ENCODE assay signal across 1 cellular context in the genomic region with DNA sequence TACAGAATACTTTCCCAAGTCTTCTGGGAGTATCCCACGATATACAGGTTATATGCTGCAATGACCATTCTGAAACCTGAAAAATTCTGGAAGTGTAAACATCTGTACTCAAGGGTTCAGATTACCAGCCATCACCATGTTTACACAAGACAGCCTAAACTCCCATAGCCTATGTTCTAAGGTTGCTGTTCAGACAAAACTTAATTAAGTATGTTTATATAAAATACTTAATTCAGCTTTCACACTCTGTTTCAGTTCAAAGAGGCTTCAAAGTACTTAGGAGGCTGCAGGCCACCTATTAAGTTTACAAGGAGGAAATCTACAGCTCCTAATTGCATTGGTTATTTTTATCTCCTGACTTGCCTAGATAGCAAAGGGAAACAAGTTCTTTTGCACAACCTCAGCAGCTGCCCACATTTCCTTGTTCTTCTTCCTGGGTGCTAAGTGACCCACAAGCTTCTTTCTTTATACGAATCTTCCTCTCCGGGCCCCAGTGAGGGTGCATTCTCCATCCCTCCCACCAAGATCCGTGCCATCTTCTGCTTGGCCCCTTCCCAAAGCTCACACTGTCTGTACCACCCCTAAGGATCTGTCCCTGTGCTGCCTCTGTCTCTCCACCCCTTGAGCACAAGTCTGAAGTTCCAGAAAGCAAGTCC.
TF ChIP-seq lines count a peak whose summit lies in the region.

No MANE protein-coding gene starts in this region.

TF ChIP-seq in A549, 52 proteins besides CTCF, POLR2A, EP300 and RAD21:
- TF ChIP-seq GATA3 (IDR thresholded peaks at IDR 0.05; ENCODE audit: borderline replicate concordance) = no peak
- no peak for TF ChIP-seq PHF8 (IDR thresholded peaks at IDR 0.05; ENCODE audit: borderline replicate concordance, low read depth)
- TF ChIP-seq JUNB (IDR thresholded peaks at IDR 0.05) = no peak
- TF ChIP-seq FOSL2 (IDR thresholded peaks at IDR 0.05) = no peak
- TF ChIP-seq FOSL2 (CRISPR knock-in tag; IDR thresholded peaks at IDR 0.05) = no peak
- TF ChIP-seq HOXA7 (CRISPR knock-in tag; IDR thresholded peaks at IDR 0.05) = no peak
- no peak for TF ChIP-seq KDM1A (IDR thresholded peaks at IDR 0.05; ENCODE audit: low read depth)
- TF ChIP-seq, protein P1, sequence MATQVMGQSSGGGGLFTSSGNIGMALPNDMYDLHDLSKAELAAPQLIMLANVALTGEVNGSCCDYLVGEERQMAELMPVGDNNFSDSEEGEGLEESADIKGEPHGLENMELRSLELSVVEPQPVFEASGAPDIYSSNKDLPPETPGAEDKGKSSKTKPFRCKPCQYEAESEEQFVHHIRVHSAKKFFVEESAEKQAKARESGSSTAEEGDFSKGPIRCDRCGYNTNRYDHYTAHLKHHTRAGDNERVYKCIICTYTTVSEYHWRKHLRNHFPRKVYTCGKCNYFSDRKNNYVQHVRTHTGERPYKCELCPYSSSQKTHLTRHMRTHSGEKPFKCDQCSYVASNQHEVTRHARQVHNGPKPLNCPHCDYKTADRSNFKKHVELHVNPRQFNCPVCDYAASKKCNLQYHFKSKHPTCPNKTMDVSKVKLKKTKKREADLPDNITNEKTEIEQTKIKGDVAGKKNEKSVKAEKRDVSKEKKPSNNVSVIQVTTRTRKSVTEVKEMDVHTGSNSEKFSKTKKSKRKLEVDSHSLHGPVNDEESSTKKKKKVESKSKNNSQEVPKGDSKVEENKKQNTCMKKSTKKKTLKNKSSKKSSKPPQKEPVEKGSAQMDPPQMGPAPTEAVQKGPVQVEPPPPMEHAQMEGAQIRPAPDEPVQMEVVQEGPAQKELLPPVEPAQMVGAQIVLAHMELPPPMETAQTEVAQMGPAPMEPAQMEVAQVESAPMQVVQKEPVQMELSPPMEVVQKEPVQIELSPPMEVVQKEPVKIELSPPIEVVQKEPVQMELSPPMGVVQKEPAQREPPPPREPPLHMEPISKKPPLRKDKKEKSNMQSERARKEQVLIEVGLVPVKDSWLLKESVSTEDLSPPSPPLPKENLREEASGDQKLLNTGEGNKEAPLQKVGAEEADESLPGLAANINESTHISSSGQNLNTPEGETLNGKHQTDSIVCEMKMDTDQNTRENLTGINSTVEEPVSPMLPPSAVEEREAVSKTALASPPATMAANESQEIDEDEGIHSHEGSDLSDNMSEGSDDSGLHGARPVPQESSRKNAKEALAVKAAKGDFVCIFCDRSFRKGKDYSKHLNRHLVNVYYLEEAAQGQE (IDR thresholded peaks at IDR 0.05) = no peak
- TF ChIP-seq HOXB5 (CRISPR knock-in tag; IDR thresholded peaks at IDR 0.05) = no peak
- no peak for TF ChIP-seq TFCP2L1 (CRISPR knock-in tag; IDR thresholded peaks at IDR 0.05)
